35 cellular contexts compared by ENCODE assay signal in the genomic region with DNA sequence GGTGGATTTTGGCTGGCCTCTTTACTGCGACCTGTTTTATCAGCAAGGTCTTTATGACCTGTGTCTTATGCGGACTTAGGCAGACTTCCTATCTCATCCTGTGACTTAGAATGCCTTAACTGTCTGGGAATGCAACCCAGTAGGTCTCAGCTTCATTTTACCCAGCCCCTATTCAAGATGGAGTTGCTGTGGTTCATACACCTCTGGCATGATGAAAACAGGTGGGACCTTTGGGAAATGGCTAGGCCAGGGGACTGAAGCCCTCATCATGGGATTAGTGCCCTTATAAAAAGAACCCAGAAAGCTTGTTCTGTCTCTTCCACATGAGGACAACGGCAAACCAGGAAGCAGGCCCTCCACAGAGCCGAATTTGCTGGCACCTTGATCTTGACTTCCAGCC.
DNase-seq lines count a peak whose midpoint lies in the region; ATAC-seq, FAIRE-seq and TF ChIP-seq lines count a peak whose summit lies in the region.
"Had no signal": no experiment of that assay in that cellular context is flagged by ENCODE, and none has a peak within 500 bp of the region (broad histone marks: within the 10 kb centered on the region; RNA-seq: fewer than 3 reads in every experiment).

No MANE protein-coding gene starts in this region.

- no peaks in the 10 kb centered on the region for H3K79me2 ChIP-seq in K562 (ENCODE audit: control insufficient read depth, insufficient read depth, low read length)

- no peak overlapping the region for H3K27ac ChIP-seq in K562 (ENCODE audit: extremely low read depth, low read depth, low read length)
- no peak overlapping the region for H3K27ac ChIP-seq in endodermal cell (ENCODE audit: low read depth, low read length)
- no peak overlapping the region for H3K27ac ChIP-seq in esophagus muscularis mucosa (replicated peaks in 1 of 4)
- no peak overlapping the region for H3K27ac ChIP-seq in psoas muscle
- H3K27ac ChIP-seq: 22Rv1; A549; BLaER1; BLaER1 treated with 17β-estradiol and CSF1 and Interleukin-3, amounts not matched to agents 10 nM and 100 nM; C4-2B had no signal

- H3K27ac Mint-ChIP-seq in endodermal cell (no peak overlapping the region), T-helper 17 cell (no peak overlapping the region)
- H3K27ac Mint-ChIP-seq: B cell; CD14-positive monocyte; CD4-positive, alpha-beta memory T cell; CD4-positive, alpha-beta T cell; CD4-positive, CD25-positive, alpha-beta regulatory T cell; CD8-positive, alpha-beta memory T cell; CD8-positive, alpha-beta T cell had no signal

- H3K36me3 ChIP-seq in K562 (ENCODE audit: control insufficient read depth, insufficient read depth, low read length) (no peaks in the 10 kb centered on the region), endodermal cell (ENCODE audit: control insufficient read depth, insufficient read depth, low read length) (no peaks in the 10 kb centered on the region), esophagus muscularis mucosa (no peaks in the 10 kb centered on the region), psoas muscle (ENCODE audit: insufficient read depth in 1 of 2, low read depth in 1 of 2) (no peaks in the 10 kb centered on the region)
- H3K36me3 ChIP-seq: BE2C; BLaER1; BLaER1 treated with 17β-estradiol and CSF1 and Interleukin-3, amounts not matched to agents 10 nM and 100 nM had no signal

- 0 out of 2 replicates have a peak, but pooled peaks cover 1% of the 10 kb centered on the region for H3K9me3 ChIP-seq in K562 (replicated peaks; ENCODE audit: control insufficient read depth, insufficient read depth, low read depth, low read length)
- H3K9me3 ChIP-seq in endodermal cell (ENCODE audit: control insufficient read depth, low read length) = peaks cover 36% of the 10 kb centered on the region
- no peaks in the 10 kb centered on the region for H3K9me3 ChIP-seq in esophagus muscularis mucosa
- H3K9me3 ChIP-seq in psoas muscle = no peaks in the 10 kb centered on the region
- H3K9me3 ChIP-seq in T-helper 17 cell (ENCODE audit: control insufficient read depth, low read length, poor library complexity, severe bottlenecking) = no peaks in the 10 kb centered on the region
- H3K9me3 ChIP-seq: A549, BE2C had no signal

- POLR2A ChIA-PET in K562 (lab: Yijun Ruan, JAX) = no interaction called here

- TF ChIP-seq EP300 in K562 (IDR thresholded peaks at IDR 0.05; ENCODE audit: low read length) (no peak), esophagus muscularis mucosa (IDR thresholded peaks at IDR 0.05) (no peak)

- no peak for ATAC-seq in K562
- ATAC-seq in psoas muscle = no peak
- ATAC-seq in T-helper 17 cell = no peak
- no peak for ATAC-seq in GM21360 (IDR thresholded peaks at IDR 0.05; ENCODE audit: unreplicated experiment)
- ATAC-seq: A549; CD8-positive, alpha-beta T cell had no signal

- H3K9me1 ChIP-seq in K562 (ENCODE audit: control insufficient read depth, insufficient read depth, low read length) = no peaks in the 10 kb centered on the region

- H3K27me3 ChIP-seq in K562 (ENCODE audit: control insufficient read depth in 2 of 2, insufficient read depth in 2 of 2, low read length in 2 of 2) (no peaks in the 10 kb centered on the region), endodermal cell (ENCODE audit: control insufficient read depth, insufficient read depth, low read length, poor library complexity, severe bottlenecking) (no peaks in the 10 kb centered on the region), esophagus muscularis mucosa (peaks cover 0 to 6% (median 0%) of the 10 kb centered on the region in 4 donors), psoas muscle (ENCODE audit: insufficient read depth in 3 of 3, low read length in 2 of 3) (peaks cover 0 to 2% (median 0%) of the 10 kb centered on the region in 3 donors)
- H3K27me3 ChIP-seq: BE2C; BLaER1; BLaER1 treated with 17β-estradiol and CSF1 and Interleukin-3, amounts not matched to agents 10 nM and 100 nM had no signal

- H3K4me2 ChIP-seq in K562 (ENCODE audit: insufficient read depth, low read length) = no peak overlapping the region
- H3K4me2 ChIP-seq: A549; BLaER1; BLaER1 treated with 17β-estradiol and CSF1 and Interleukin-3, amounts not matched to agents 10 nM and 100 nM had no signal

- H3K9me3 Mint-ChIP-seq in endodermal cell = peaks cover 34% of the 10 kb centered on the region
- H3K9me3 Mint-ChIP-seq: CD4-positive, alpha-beta T cell; CD4-positive, CD25-positive, alpha-beta regulatory T cell; CD8-positive, alpha-beta T cell had no signal

- H3K4me1 Mint-ChIP-seq in endodermal cell = peaks cover 43% of the 10 kb centered on the region
- no peaks in the 10 kb centered on the region for H3K4me1 Mint-ChIP-seq in T-helper 17 cell
- H3K4me1 Mint-ChIP-seq: B cell; CD4-positive, alpha-beta memory T cell; CD8-positive, alpha-beta memory T cell had no signal

- H4K20me1 ChIP-seq in K562 (replicated peaks; ENCODE audit: control insufficient read depth, insufficient read depth, low read length) = no peaks in the 10 kb centered on the region
- H4K20me1 ChIP-seq: BLaER1; BLaER1 treated with 17β-estradiol and CSF1 and Interleukin-3, amounts not matched to agents 10 nM and 100 nM had no signal

- H3K36me3 Mint-ChIP-seq in endodermal cell (ENCODE audit: low read depth) (peaks cover 4% of the 10 kb centered on the region), T-helper 17 cell (ENCODE audit: low read depth) (no peaks in the 10 kb centered on the region)
- H3K36me3 Mint-ChIP-seq: CD14-positive monocyte; CD4-positive, alpha-beta memory T cell; CD4-positive, CD25-positive, alpha-beta regulatory T cell; CD8-positive, alpha-beta memory T cell; CD8-positive, alpha-beta T cell had no signal

- intact Hi-C loops in K562 (cut with micrococcal nuclease) = no loop called here
- intact Hi-C loops in esophagus muscularis mucosa (cut with DNase I) = no loop called here
- intact Hi-C loops in psoas muscle (cut with DNase I) = no loop called here

- WGBS in K562 (ENCODE audit: insufficient coverage, low coverage, missing lambda C conversion rate) = 10% methylated on average over 4 of the region's 4 CpGs
- 89 to 100% methylated on average over 1 to 4 of the region's 4 CpGs for WGBS in endodermal cell (ENCODE audit: insufficient coverage in 1 of 2, insufficient read length in 1 of 2), 2 experiments
- 81% methylated on average over 4 of the region's 4 CpGs for WGBS in esophagus muscularis mucosa
- WGBS in psoas muscle, 3 donors = 81 to 88% (median 86%) methylated on average over 4 of the region's 4 CpGs

- no peak for TF ChIP-seq RAD21 in K562 (CRISPR knock-in tag; conservative IDR thresholded peaks at IDR 0.05 in 1 of 2, IDR thresholded peaks at IDR 0.05 in 1 of 2)

- H3K4me3 ChIP-seq in K562 = no peak overlapping the region
- peak overlapping the region; percentile 51 for H3K4me3 ChIP-seq in endodermal cell (ENCODE audit: low read length)
- no peak overlapping the region for H3K4me3 ChIP-seq in esophagus muscularis mucosa
- H3K4me3 ChIP-seq in psoas muscle = no peak overlapping the region
- H3K4me3 ChIP-seq: A549; BLaER1; BLaER1 treated with 17β-estradiol and CSF1 and Interleukin-3, amounts not matched to agents 10 nM and 100 nM had no signal

- TF ChIP-seq POLR2A in K562 (conservative IDR thresholded peaks at IDR 0.05) = no peak
- TF ChIP-seq POLR2A in esophagus muscularis mucosa (IDR thresholded peaks at IDR 0.05; ENCODE audit: low read depth) = no peak

- no peak for DNase-seq in K562 (ENCODE audit: extremely low read depth in 1 of 4, low spot score in 3 of 4)
- DNase-seq in endodermal cell = no peak
- DNase-seq in esophagus muscularis mucosa (ENCODE audit: extremely low spot score) = peak; percentile 66
- no peak for DNase-seq in psoas muscle
- no peak for DNase-seq in T-helper 17 cell
- DNase-seq: 8988T; ACHN; AML-193; BE2C; C1 segment of cervical spinal cord; Caco-2; Calu3; CD4-positive, alpha-beta memory T cell; CD4-positive, alpha-beta T cell; CD4-positive, CD25-positive, alpha-beta regulatory T cell; CD8-positive, alpha-beta memory T cell; CD8-positive, alpha-beta T cell; COR-L47; DMS 273 treated with DMSO at 0.1 percent for 48 hours; DMS153; DMS53; DMS79; DMS79 treated with DMSO at 0.1 percent for 48 hours; DND-41; EL had no signal

- no peak for FAIRE-seq in K562 (lab: Jason Lieb, UNC)
- FAIRE-seq: A204.1, A549, D721Med had no signal

- no peak for TF ChIP-seq CTCF in K562 (IDR thresholded peaks at IDR 0.05 in 2 of 3, conservative IDR thresholded peaks at IDR 0.05 in 1 of 3; ENCODE audit: insufficient read depth in 2 of 3, low read depth in 1 of 3, low read length in 3 of 3)
- no peak for TF ChIP-seq CTCF in endodermal cell (conservative IDR thresholded peaks at IDR 0.05)
- no peak for TF ChIP-seq CTCF in esophagus muscularis mucosa (IDR thresholded peaks at IDR 0.05)
- no peak for TF ChIP-seq CTCF in psoas muscle (IDR thresholded peaks at IDR 0.05)

- no peak overlapping the region for H3K4me3 Mint-ChIP-seq in endodermal cell
- H3K4me3 Mint-ChIP-seq in T-helper 17 cell = no peak overlapping the region
- H3K4me3 Mint-ChIP-seq: B cell; CD14-positive monocyte; CD4-positive, alpha-beta memory T cell; CD4-positive, alpha-beta T cell; CD4-positive, CD25-positive, alpha-beta regulatory T cell; CD8-positive, alpha-beta memory T cell; CD8-positive, alpha-beta T cell had no signal

- H3K9ac ChIP-seq in K562 (ENCODE audit: insufficient read depth in 1 of 2, low read depth in 2 of 2, low read length in 2 of 2) = no peak overlapping the region
- H3K9ac ChIP-seq in endodermal cell (ENCODE audit: extremely low read depth, low read length, poor library complexity, severe bottlenecking) = no peak overlapping the region
- H3K9ac ChIP-seq: BLaER1; BLaER1 treated with 17β-estradiol and CSF1 and Interleukin-3, amounts not matched to agents 10 nM and 100 nM had no signal

- H3K27me3 Mint-ChIP-seq in endodermal cell (ENCODE audit: insufficient read depth) (peaks cover 2% of the 10 kb centered on the region), T-helper 17 cell (peaks cover 16% of the 10 kb centered on the region)
- H3K27me3 Mint-ChIP-seq: CD4-positive, CD25-positive, alpha-beta regulatory T cell had no signal

- H2AFZ ChIP-seq in K562 (ENCODE audit: low read depth, low read length) = peak overlapping the region; percentile 53

- CTCF ChIA-PET in K562 (lab: Yijun Ruan, JAX; ENCODE audit: low intra/inter-chr PET ratio) = no interaction called here

- peaks cover 0 to 10% of the 10 kb centered on the region in 2 experiments; a peak in 2 of 5 replicates for H3K4me1 ChIP-seq in K562 (replicated peaks in 1 of 2; ENCODE audit: control insufficient read depth in 2 of 2, insufficient read depth in 2 of 2, low read length in 2 of 2)
- peaks cover 15% of the 10 kb centered on the region for H3K4me1 ChIP-seq in endodermal cell (ENCODE audit: control insufficient read depth, insufficient read depth, low read length)
- no peaks in the 10 kb centered on the region for H3K4me1 ChIP-seq in esophagus muscularis mucosa
- H3K4me1 ChIP-seq in psoas muscle = no peaks in the 10 kb centered on the region
- H3K4me1 ChIP-seq: A549, BE2C, Caco-2 had no signal

- in situ Hi-C loops in K562 (cut with MboI) = no loop called here

- no TSS peak for BruUV-seq in K562 (replicated peaks; lab: Mats Ljungman, UMichigan)

TF ChIP-seq in K562, 482 proteins besides CTCF, POLR2A, EP300 and RAD21 (continues in another document):
- peak; percentile 90 for TF ChIP-seq HDAC8 (tag; IDR thresholded peaks at IDR 0.05)
- TF ChIP-seq DIDO1 (tag; IDR thresholded peaks at IDR 0.05; ENCODE audit: low read depth) = 0 out of 2 replicates have a peak, but pooled peaks have one; percentile 54
- peak; percentile 35; the same call in 1 of the 2 replicates for TF ChIP-seq MTF1 (CRISPR knock-in tag; IDR thresholded peaks at IDR 0.05; ENCODE audit: borderline replicate concordance)
